In genomic region chr1:186682721-186683120, GRCh38 we compare ENCODE assay signal across 15 cellular contexts. TPM values are rescaled to one million over a fixed set of nuclear protein-coding genes. Genes with fewer than 3 reads are reported as not detected.
DNase-seq lines count a peak whose midpoint lies in the region; ATAC-seq and TF ChIP-seq lines count a peak whose summit lies in the region.
"Had no signal": no experiment of that assay in that cellular context is flagged by ENCODE, and none has a peak within 500 bp of the region (broad histone marks: within the 10 kb centered on the region; RNA-seq: fewer than 3 reads in every experiment).

No MANE protein-coding gene starts in this region.

- H3K36me3 Mint-ChIP-seq in activated T-helper 2 cell treated with anti-CD3 and anti-CD28 coated beads, Interferon-gamma antibody, Interleukin-2, Interleukin-4, amounts not matched to agents 10 μg/mL and 5 μg/mL and 100 μg/mL, durations not matched to agents 14 hours and 24 hours and 36 hours (ENCODE audit: low read depth) = peaks cover 18% of the 10 kb centered on the region
- peaks cover 4% of the 10 kb centered on the region for H3K36me3 Mint-ChIP-seq in activated T-helper 1 cell treated with anti-CD3 and anti-CD28 coated beads, Interleukin-12 subunit alpha, Interleukin-12 subunit beta, Interleukin-2, Interleukin-4 antibody, amounts not matched to agents 30 ng/mL and 10 ng/mL and 1 ng/mL, durations not matched to agents 14 hours and 24 hours and 36 hours (ENCODE audit: low read depth)

- peak overlapping the region; percentile 66 for H3K4me3 Mint-ChIP-seq in activated T-helper 2 cell treated with anti-CD3 and anti-CD28 coated beads, Interferon-gamma antibody, Interleukin-2, Interleukin-4, amounts not matched to agents 10 μg/mL and 5 μg/mL and 100 μg/mL, durations not matched to agents 14 hours and 24 hours and 36 hours (ENCODE audit: low read depth)
- no peak overlapping the region for H3K4me3 Mint-ChIP-seq in activated T-helper 1 cell treated with anti-CD3 and anti-CD28 coated beads, Interleukin-12 subunit alpha, Interleukin-12 subunit beta, Interleukin-2, Interleukin-4 antibody, amounts not matched to agents 30 ng/mL and 10 ng/mL and 1 ng/mL, durations not matched to agents 14 hours and 24 hours and 36 hours

- H3K4me1 ChIP-seq in left ventricle myocardium inferior (peaks cover 15% of the 10 kb centered on the region), upper lobe of right lung (peaks cover 4% of the 10 kb centered on the region), suprapubic skin (peaks cover 12% of the 10 kb centered on the region), body of pancreas (peaks cover 8% of the 10 kb centered on the region)

- peaks cover 17% of the 10 kb centered on the region for H3K9me3 ChIP-seq in left ventricle myocardium inferior (replicated peaks)
- H3K9me3 ChIP-seq in upper lobe of right lung = no peaks in the 10 kb centered on the region
- no peaks in the 10 kb centered on the region for H3K9me3 ChIP-seq in suprapubic skin
- H3K9me3 ChIP-seq in body of pancreas = no peaks in the 10 kb centered on the region

- WGBS in suprapubic skin = 43% methylated on average over 1 of the region's 1 CpG
- WGBS in body of pancreas, 2 donors = 50 to 63% methylated on average over 1 of the region's 1 CpG

- H3K27me3 ChIP-seq in left ventricle myocardium inferior (ENCODE audit: low read depth) (peaks cover 24% of the 10 kb centered on the region), upper lobe of right lung (no peaks in the 10 kb centered on the region), suprapubic skin (no peaks in the 10 kb centered on the region), body of pancreas (no peaks in the 10 kb centered on the region)
- H3K27me3 ChIP-seq: BLaER1 treated with 17β-estradiol and CSF1 and Interleukin-3, amounts not matched to agents 10 nM and 100 nM had no signal

- ATAC-seq in upper lobe of right lung (no peak), body of pancreas (no peak)

- no peak for DNase-seq in left ventricle myocardium inferior
- DNase-seq in cardiac septum (ENCODE audit: low spot score) = no peak
- DNase-seq in activated T-helper 2 cell treated with anti-CD3 and anti-CD28 coated beads, Interferon-gamma antibody, Interleukin-2, Interleukin-4, amounts not matched to agents 10 μg/mL and 5 μg/mL and 100 μg/mL, durations not matched to agents 14 hours and 24 hours and 36 hours (ENCODE audit: low spot score) = no peak
- peak; percentile 86 for DNase-seq in fibroblast of the aortic adventitia (ENCODE audit: low read depth)
- DNase-seq in upper lobe of right lung = no peak
- DNase-seq in suprapubic skin (ENCODE audit: low spot score in 2 of 2) = no peak
- no peak for DNase-seq in body of pancreas
- DNase-seq in activated T-helper 1 cell treated with anti-CD3 and anti-CD28 coated beads, Interleukin-12 subunit alpha, Interleukin-12 subunit beta, Interleukin-2, Interleukin-4 antibody, amounts not matched to agents 30 ng/mL and 10 ng/mL and 1 ng/mL, durations not matched to agents 14 hours and 24 hours and 36 hours (ENCODE audit: low spot score) = no peak
- DNase-seq: activated gamma-delta T cell; erythroblast; NCI-H748 treated with DMSO at 0.1 percent for 48 hours; stimulated activated CD4-positive, alpha-beta T cell treated with anti-CD3 and anti-CD28 coated beads, Interleukin-15, amount 100 ng/mL, for 24 hours; stimulated activated naive CD4-positive, alpha-beta T cell; T-helper 9 cell had no signal

- H3K36me3 ChIP-seq in left ventricle myocardium inferior = no peaks in the 10 kb centered on the region
- peaks cover under 1% of the 10 kb centered on the region for H3K36me3 ChIP-seq in upper lobe of right lung
- H3K36me3 ChIP-seq in suprapubic skin = no peaks in the 10 kb centered on the region
- H3K36me3 ChIP-seq in body of pancreas (replicated peaks in 1 of 2; ENCODE audit: insufficient read depth in 1 of 2, low read depth in 2 of 2) = no peaks in the 10 kb centered on the region
- H3K36me3 ChIP-seq: BLaER1 treated with 17β-estradiol and CSF1 and Interleukin-3, amounts not matched to agents 10 nM and 100 nM had no signal

- peaks cover 9% of the 10 kb centered on the region for H3K9me3 Mint-ChIP-seq in activated T-helper 2 cell treated with anti-CD3 and anti-CD28 coated beads, Interferon-gamma antibody, Interleukin-2, Interleukin-4, amounts not matched to agents 10 μg/mL and 5 μg/mL and 100 μg/mL, durations not matched to agents 14 hours and 24 hours and 36 hours
- no peaks in the 10 kb centered on the region for H3K9me3 Mint-ChIP-seq in activated T-helper 1 cell treated with anti-CD3 and anti-CD28 coated beads, Interleukin-12 subunit alpha, Interleukin-12 subunit beta, Interleukin-2, Interleukin-4 antibody, amounts not matched to agents 30 ng/mL and 10 ng/mL and 1 ng/mL, durations not matched to agents 14 hours and 24 hours and 36 hours

- no peak overlapping the region for H3K27ac Mint-ChIP-seq in activated T-helper 2 cell treated with anti-CD3 and anti-CD28 coated beads, Interferon-gamma antibody, Interleukin-2, Interleukin-4, amounts not matched to agents 10 μg/mL and 5 μg/mL and 100 μg/mL, durations not matched to agents 14 hours and 24 hours and 36 hours
- H3K27ac Mint-ChIP-seq in activated T-helper 1 cell treated with anti-CD3 and anti-CD28 coated beads, Interleukin-12 subunit alpha, Interleukin-12 subunit beta, Interleukin-2, Interleukin-4 antibody, amounts not matched to agents 30 ng/mL and 10 ng/mL and 1 ng/mL, durations not matched to agents 14 hours and 24 hours and 36 hours = no peak overlapping the region

- intact Hi-C loops in left ventricle myocardium inferior (cut with micrococcal nuclease) (no loop called here), cardiac septum (cut with DNase I) (loop anchor here (10.0 kb wide), 1 partner anchor 212 kb away; no protein-coding TSS in a partner anchor), upper lobe of right lung (cut with DNase I) (no loop called here), body of pancreas (cut with DNase I) (no loop called here)
- intact Hi-C loops in activated T-helper 2 cell treated with anti-CD3 and anti-CD28 coated beads, Interferon-gamma antibody, Interleukin-2, Interleukin-4, amounts not matched to agents 10 μg/mL and 5 μg/mL and 100 μg/mL, durations not matched to agents 14 hours and 24 hours and 36 hours (cut with micrococcal nuclease) = loop anchor here (5.0 to 10.0 kb wide), 3 partner anchors 65 to 305 kb away; no protein-coding TSS in a partner anchor
- intact Hi-C loops in activated T-helper 1 cell treated with anti-CD3 and anti-CD28 coated beads, Interleukin-12 subunit alpha, Interleukin-12 subunit beta, Interleukin-2, Interleukin-4 antibody, amounts not matched to agents 30 ng/mL and 10 ng/mL and 1 ng/mL, durations not matched to agents 14 hours and 24 hours and 36 hours (cut with micrococcal nuclease) = loop anchor here (5.0 to 10.0 kb wide), 2 partner anchors 55 to 278 kb away; no protein-coding TSS in a partner anchor

- H3K27ac ChIP-seq in left ventricle myocardium inferior (replicated peaks) = no peak overlapping the region
- H3K27ac ChIP-seq in upper lobe of right lung = no peak overlapping the region
- no peak overlapping the region for H3K27ac ChIP-seq in suprapubic skin
- no peak overlapping the region for H3K27ac ChIP-seq in body of pancreas

- peak; percentile 14 for TF ChIP-seq CTCF in left ventricle myocardium inferior (IDR thresholded peaks at IDR 0.05; ENCODE audit: borderline replicate concordance)
- TF ChIP-seq CTCF in fibroblast of the aortic adventitia (IDR thresholded peaks at IDR 0.05; ENCODE audit: insufficient read depth, low read length) = peak; percentile 55
- peak; percentile 30 for TF ChIP-seq CTCF in upper lobe of right lung (IDR thresholded peaks at IDR 0.05)
- no peak for TF ChIP-seq CTCF in suprapubic skin (IDR thresholded peaks at IDR 0.05)
- TF ChIP-seq CTCF in body of pancreas (IDR thresholded peaks at IDR 0.05) = peak in 1 of 7 experiments; percentile 11

- no peak for TF ChIP-seq EP300 in suprapubic skin (IDR thresholded peaks at IDR 0.05)

- peaks cover 62% of the 10 kb centered on the region for H3K27me3 Mint-ChIP-seq in activated T-helper 2 cell treated with anti-CD3 and anti-CD28 coated beads, Interferon-gamma antibody, Interleukin-2, Interleukin-4, amounts not matched to agents 10 μg/mL and 5 μg/mL and 100 μg/mL, durations not matched to agents 14 hours and 24 hours and 36 hours (ENCODE audit: low read depth)
- peaks cover 53% of the 10 kb centered on the region for H3K27me3 Mint-ChIP-seq in activated T-helper 1 cell treated with anti-CD3 and anti-CD28 coated beads, Interleukin-12 subunit alpha, Interleukin-12 subunit beta, Interleukin-2, Interleukin-4 antibody, amounts not matched to agents 30 ng/mL and 10 ng/mL and 1 ng/mL, durations not matched to agents 14 hours and 24 hours and 36 hours (ENCODE audit: insufficient read depth)

- H3K4me1 Mint-ChIP-seq in activated T-helper 2 cell treated with anti-CD3 and anti-CD28 coated beads, Interferon-gamma antibody, Interleukin-2, Interleukin-4, amounts not matched to agents 10 μg/mL and 5 μg/mL and 100 μg/mL, durations not matched to agents 14 hours and 24 hours and 36 hours (ENCODE audit: low read depth) = peaks cover 18% of the 10 kb centered on the region
- H3K4me1 Mint-ChIP-seq in activated T-helper 1 cell treated with anti-CD3 and anti-CD28 coated beads, Interleukin-12 subunit alpha, Interleukin-12 subunit beta, Interleukin-2, Interleukin-4 antibody, amounts not matched to agents 30 ng/mL and 10 ng/mL and 1 ng/mL, durations not matched to agents 14 hours and 24 hours and 36 hours (ENCODE audit: low read depth) = peaks cover 13% of the 10 kb centered on the region

- H3K4me3 ChIP-seq in left ventricle myocardium inferior (no peak overlapping the region), fibroblast of the aortic adventitia (ENCODE audit: low read depth, low read length) (peak overlapping the region; percentile 81), upper lobe of right lung (no peak overlapping the region), suprapubic skin (no peak overlapping the region), body of pancreas (no peak overlapping the region)
- H3K4me3 ChIP-seq: BLaER1 treated with 17β-estradiol and CSF1 and Interleukin-3, amounts not matched to agents 10 nM and 100 nM had no signal

- TF ChIP-seq POLR2A in suprapubic skin (IDR thresholded peaks at IDR 0.05) = no peak
- TF ChIP-seq POLR2A in body of pancreas (IDR thresholded peaks at IDR 0.05) = no peak

RNA-seq across cellular contexts. Expression of gene PTGS2, which starts 2.5 kb away (rescaled TPM):
- total RNA-seq in left ventricle myocardium inferior (0.85 TPM), cardiac septum (0.81 TPM), fibroblast of the aortic adventitia (ENCODE audit: low replicate concordance) (1.2 and 15.0 TPM in 2 replicates), upper lobe of right lung (30.4 TPM), suprapubic skin (10 to 100 TPM in 1 of 4 donors, 1 to 10 TPM in 3; 5.7 to 14.7 (median 6.6) TPM), body of pancreas (1 to 10 TPM; 1.3 to 3.3 TPM)
- total RNA-seq in activated T-helper 2 cell treated with anti-CD3 and anti-CD28 coated beads, Interferon-gamma antibody, Interleukin-2, Interleukin-4, amounts not matched to agents 10 μg/mL and 5 μg/mL and 100 μg/mL, durations not matched to agents 14 hours and 24 hours and 36 hours = 109 and 112 TPM in 2 replicates
- 0.67 and 0.71 TPM in 2 replicates for total RNA-seq in activated T-helper 1 cell treated with anti-CD3 and anti-CD28 coated beads, Interleukin-12 subunit alpha, Interleukin-12 subunit beta, Interleukin-2, Interleukin-4 antibody, amounts not matched to agents 30 ng/mL and 10 ng/mL and 1 ng/mL, durations not matched to agents 14 hours and 24 hours and 36 hours

Comparison
In these comparisons a context has a peak if more than half of its experiments do, and no peak if none do; other contexts are left out.
1. intact Hi-C loops: an anchor here in cardiac septum (10.0 kb wide), activated T-helper 2 cell treated with anti-CD3 and anti-CD28 coated beads, Interferon-gamma antibody, Interleukin-2, Interleukin-4, amounts not matched to agents 10 μg/mL and 5 μg/mL and 100 μg/mL, durations not matched to agents 14 hours and 24 hours and 36 hours (5.0 to 10.0 kb wide) and activated T-helper 1 cell treated with anti-CD3 and anti-CD28 coated beads, Interleukin-12 subunit alpha, Interleukin-12 subunit beta, Interleukin-2, Interleukin-4 antibody, amounts not matched to agents 30 ng/mL and 10 ng/mL and 1 ng/mL, durations not matched to agents 14 hours and 24 hours and 36 hours (5.0 to 10.0 kb wide); none called in left ventricle myocardium inferior, upper lobe of right lung and body of pancreas.
2. CTCF ChIP-seq: peak in left ventricle myocardium inferior (single experiment), fibroblast of the aortic adventitia (single experiment) and upper lobe of right lung (single experiment); none in suprapubic skin (0 of 2).